Comparison of ENCODE assay signal across 8 cellular contexts in genomic region chr6:155183095-155183494, GRCh38.
DNase-seq lines count a peak whose midpoint lies in the region; ATAC-seq and TF ChIP-seq lines count a peak whose summit lies in the region.
"Had no signal": no experiment of that assay in that cellular context is flagged by ENCODE, and none has a peak within 500 bp of the region (broad histone marks: within the 10 kb centered on the region; RNA-seq: fewer than 3 reads in every experiment).

No MANE protein-coding gene starts in this region.

- H3K36me3 ChIP-seq in Panc1 (ENCODE audit: control insufficient read depth, insufficient read depth, low read length) (no peaks in the 10 kb centered on the region), smooth muscle cell (ENCODE audit: low read depth) (no peaks in the 10 kb centered on the region)

- DNase-seq in Panc1 (ENCODE audit: low read depth, low spot score) (no peak), smooth muscle cell (lab: John Stamatoyannopoulos, UW; ENCODE audit: unreplicated experiment) (no peak), posterior cingulate gyrus (no peak), erythroblast (lab: John Stamatoyannopoulos, UW) (no peak)
- DNase-seq in central memory CD4-positive, alpha-beta T cell, result no peak
- DNase-seq: KG1 had no signal

- H4K20me1 ChIP-seq in smooth muscle cell (ENCODE audit: low read depth), result no peaks in the 10 kb centered on the region

- no TSS peak for BruUV-seq in Panc1 (replicated peaks; lab: Mats Ljungman, UMichigan)

- TF ChIP-seq CTCF in Panc1 (IDR thresholded peaks at IDR 0.05) (no peak), smooth muscle cell (IDR thresholded peaks at IDR 0.05; ENCODE audit: borderline replicate concordance, insufficient read depth, poor library complexity, severe bottlenecking) (no peak)

- H3K4me3 ChIP-seq in Panc1 (ENCODE audit: low read depth in 2 of 2, low read length in 2 of 2) (no peak overlapping the region), smooth muscle cell (no peak overlapping the region)

- CTCF ChIA-PET in Panc1 (lab: Charles Lee), result interaction anchor here (0.6 kb wide), 1 partner anchor 49 kb away, joined by 10 read pairs; no protein-coding TSS in a partner anchor

- no peaks in the 10 kb centered on the region for H3K27me3 ChIP-seq in Panc1 (ENCODE audit: control insufficient read depth, insufficient read depth, low read length)
- no peaks in the 10 kb centered on the region for H3K27me3 ChIP-seq in smooth muscle cell (ENCODE audit: low read depth)

- peak; percentile 34 for ATAC-seq in GM19023 (IDR thresholded peaks at IDR 0.05; ENCODE audit: unreplicated experiment)
- peak; percentile 34 for ATAC-seq in HG02588 (IDR thresholded peaks at IDR 0.05; ENCODE audit: unreplicated experiment)
- no peak for ATAC-seq in Panc1

- WGBS in smooth muscle cell (ENCODE audit: low lambda C conversion rate), result 55% methylated on average over 5 of the region's 5 CpGs

- H3K4me2 ChIP-seq in smooth muscle cell, result no peak overlapping the region

- intact Hi-C loops in Panc1 (cut with micrococcal nuclease; ENCODE audit: unreplicated experiment), result loop anchor here (10.0 kb wide), 1 partner anchor 132 kb away; the partner anchor contains the start of gene TFB1M
- intact Hi-C loops in posterior cingulate gyrus (cut with DNase I), result no loop called here

- H3K4me1 ChIP-seq in Panc1 (ENCODE audit: control insufficient read depth, insufficient read depth, low read length) (peaks cover 28% of the 10 kb centered on the region), smooth muscle cell (ENCODE audit: low read depth) (peaks cover 14% of the 10 kb centered on the region)

- in situ Hi-C loops in Panc1 (cut with HindIII; ENCODE audit: low pct_unique_long_range_greater_than_20kb, low sequenced_read_pairs), result no loop called here

- no peak overlapping the region for H2AFZ ChIP-seq in smooth muscle cell (ENCODE audit: low read depth)

- no peak overlapping the region for H3K9ac ChIP-seq in smooth muscle cell (ENCODE audit: low read depth)

- H3K27ac ChIP-seq in Panc1 (ENCODE audit: low read length), result peak overlapping the region; percentile 92
- peak overlapping the region; percentile 50 for H3K27ac ChIP-seq in smooth muscle cell (ENCODE audit: low read depth)

- H3K9me3 ChIP-seq in Panc1 (ENCODE audit: control insufficient read depth, insufficient read depth, low read depth, low read length), result no peaks in the 10 kb centered on the region
- H3K9me3 ChIP-seq in smooth muscle cell (replicated peaks; ENCODE audit: low read depth), result no peaks in the 10 kb centered on the region

- peaks cover 6% of the 10 kb centered on the region for H3F3A ChIP-seq in smooth muscle cell (ENCODE audit: low read depth)

- POLR2A ChIA-PET in Panc1 (lab: Charles Lee), result interaction anchor here (0.6 kb wide), 1 partner anchor 19 kb away, joined by 4 read pairs; no protein-coding TSS in a partner anchor

- TF ChIP-seq POLR2A in erythroblast (IDR thresholded peaks at IDR 0.05; ENCODE audit: low read length), result no peak

- H3K79me2 ChIP-seq in smooth muscle cell (ENCODE audit: low read depth), result no peaks in the 10 kb centered on the region
